Comparison of ENCODE assay signal across 1 cellular context in the genomic region with DNA sequence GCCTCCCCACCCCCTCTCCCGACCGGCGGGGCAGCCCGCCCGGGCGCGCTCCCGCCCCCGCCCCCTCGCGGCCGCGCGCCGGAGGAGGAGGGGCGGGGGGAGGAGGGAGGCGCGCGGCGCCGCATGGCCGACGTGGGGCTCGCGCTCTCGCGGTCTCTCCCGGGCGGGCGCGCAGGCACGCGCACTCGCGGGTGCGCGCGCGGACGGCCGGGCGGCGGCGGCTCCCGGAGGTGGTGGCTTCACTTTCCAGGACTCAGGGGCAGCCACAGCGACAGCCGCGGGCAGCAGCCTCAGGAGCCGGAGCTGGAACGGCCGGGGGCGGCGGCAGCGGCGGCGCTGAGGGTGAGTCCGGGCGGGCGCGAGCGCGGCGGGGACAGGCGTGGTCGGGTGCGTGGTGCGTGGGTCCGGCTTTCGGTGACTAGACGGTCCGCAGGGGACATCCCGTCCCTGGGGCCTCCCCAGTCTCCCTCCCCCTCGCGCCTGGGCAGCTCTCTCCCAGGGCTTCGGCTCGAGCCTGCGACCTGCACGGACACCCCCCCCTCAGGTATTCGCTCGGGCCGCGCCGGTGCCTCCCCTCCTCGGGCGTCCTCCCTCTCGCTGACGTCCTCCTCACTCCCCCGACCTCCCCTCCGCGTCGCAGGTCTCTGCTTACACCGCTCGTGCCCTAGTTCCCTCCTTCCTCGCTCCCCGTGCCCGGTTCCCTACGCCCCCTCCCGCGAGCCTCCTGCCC.
TF ChIP-seq lines count a peak whose summit lies in the region.

UBE2E2 (plus strand) TSS at position 407 of the 730 bp plus-strand sequence.

TF ChIP-seq in GM12878, 131 proteins besides CTCF, POLR2A, EP300 and RAD21 (continued from another document and continues in another):
- TF ChIP-seq, protein P1, sequence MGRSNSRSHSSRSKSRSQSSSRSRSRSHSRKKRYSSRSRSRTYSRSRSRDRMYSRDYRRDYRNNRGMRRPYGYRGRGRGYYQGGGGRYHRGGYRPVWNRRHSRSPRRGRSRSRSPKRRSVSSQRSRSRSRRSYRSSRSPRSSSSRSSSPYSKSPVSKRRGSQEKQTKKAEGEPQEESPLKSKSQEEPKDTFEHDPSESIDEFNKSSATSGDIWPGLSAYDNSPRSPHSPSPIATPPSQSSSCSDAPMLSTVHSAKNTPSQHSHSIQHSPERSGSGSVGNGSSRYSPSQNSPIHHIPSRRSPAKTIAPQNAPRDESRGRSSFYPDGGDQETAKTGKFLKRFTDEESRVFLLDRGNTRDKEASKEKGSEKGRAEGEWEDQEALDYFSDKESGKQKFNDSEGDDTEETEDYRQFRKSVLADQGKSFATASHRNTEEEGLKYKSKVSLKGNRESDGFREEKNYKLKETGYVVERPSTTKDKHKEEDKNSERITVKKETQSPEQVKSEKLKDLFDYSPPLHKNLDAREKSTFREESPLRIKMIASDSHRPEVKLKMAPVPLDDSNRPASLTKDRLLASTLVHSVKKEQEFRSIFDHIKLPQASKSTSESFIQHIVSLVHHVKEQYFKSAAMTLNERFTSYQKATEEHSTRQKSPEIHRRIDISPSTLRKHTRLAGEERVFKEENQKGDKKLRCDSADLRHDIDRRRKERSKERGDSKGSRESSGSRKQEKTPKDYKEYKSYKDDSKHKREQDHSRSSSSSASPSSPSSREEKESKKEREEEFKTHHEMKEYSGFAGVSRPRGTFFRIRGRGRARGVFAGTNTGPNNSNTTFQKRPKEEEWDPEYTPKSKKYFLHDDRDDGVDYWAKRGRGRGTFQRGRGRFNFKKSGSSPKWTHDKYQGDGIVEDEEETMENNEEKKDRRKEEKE (IDR thresholded peaks at IDR 0.05): no peak
- TF ChIP-seq ZBED1 (IDR thresholded peaks at IDR 0.05; ENCODE audit: borderline replicate concordance): no peak
- no peak for TF ChIP-seq SMAD1 (IDR thresholded peaks at IDR 0.05; ENCODE audit: low read depth, partially characterized antibody)
- TF ChIP-seq BACH1 (IDR thresholded peaks at IDR 0.05; ENCODE audit: borderline replicate concordance): peak; percentile 94
- peak; percentile 4 to 60; a peak in 2 of 4 replicates for TF ChIP-seq BHLHE40 (IDR thresholded peaks at IDR 0.05; ENCODE audit: borderline replicate concordance in 1 of 2, low read depth in 2 of 2, low read length in 1 of 2)
- TF ChIP-seq ZBTB33 (IDR thresholded peaks at IDR 0.05): no peak
- TF ChIP-seq PAX5 (IDR thresholded peaks at IDR 0.05; ENCODE audit: borderline replicate concordance, low read depth, low read length): no peak
- no peak for TF ChIP-seq KAT2A (conservative IDR thresholded peaks at IDR 0.05; ENCODE audit: control insufficient read depth, low read depth, low read length)
- TF ChIP-seq HDAC2 (IDR thresholded peaks at IDR 0.05): no peak
- TF ChIP-seq MXI1 (IDR thresholded peaks at IDR 0.05; ENCODE audit: low read depth, low read length): no peak; the same call in 1 of the 2 replicates
- no peak for TF ChIP-seq PAX8 (IDR thresholded peaks at IDR 0.05)
- no peak for TF ChIP-seq KDM1A (IDR thresholded peaks at IDR 0.05; ENCODE audit: borderline replicate concordance)
- TF ChIP-seq SUPT20H (IDR thresholded peaks at IDR 0.05; ENCODE audit: borderline replicate concordance, control insufficient read depth, low read depth, low read length): no peak
- no peak; the same call in 2 of the 3 replicates for TF ChIP-seq POU2F2 (IDR thresholded peaks at IDR 0.05; ENCODE audit: borderline replicate concordance, low read depth, low read length)
- TF ChIP-seq, protein P2, sequence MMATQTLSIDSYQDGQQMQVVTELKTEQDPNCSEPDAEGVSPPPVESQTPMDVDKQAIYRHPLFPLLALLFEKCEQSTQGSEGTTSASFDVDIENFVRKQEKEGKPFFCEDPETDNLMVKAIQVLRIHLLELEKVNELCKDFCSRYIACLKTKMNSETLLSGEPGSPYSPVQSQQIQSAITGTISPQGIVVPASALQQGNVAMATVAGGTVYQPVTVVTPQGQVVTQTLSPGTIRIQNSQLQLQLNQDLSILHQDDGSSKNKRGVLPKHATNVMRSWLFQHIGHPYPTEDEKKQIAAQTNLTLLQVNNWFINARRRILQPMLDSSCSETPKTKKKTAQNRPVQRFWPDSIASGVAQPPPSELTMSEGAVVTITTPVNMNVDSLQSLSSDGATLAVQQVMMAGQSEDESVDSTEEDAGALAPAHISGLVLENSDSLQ (IDR thresholded peaks at IDR 0.05): no peak
- no peak for TF ChIP-seq IRF4 (IDR thresholded peaks at IDR 0.05; ENCODE audit: low read depth, low read length)
- TF ChIP-seq SIX5 (IDR thresholded peaks at IDR 0.05; ENCODE audit: low read depth, low read length, severe bottlenecking): no peak
- no peak for TF ChIP-seq FOS (IDR thresholded peaks at IDR 0.05; ENCODE audit: borderline replicate concordance, extremely low read depth, insufficient read length)
- TF ChIP-seq CREM (IDR thresholded peaks at IDR 0.05; ENCODE audit: low read depth): peak; percentile 5; the same call in 1 of the 2 replicates
- TF ChIP-seq MEF2A (IDR thresholded peaks at IDR 0.05; ENCODE audit: insufficient read depth, low read depth, low read length): no peak
- TF ChIP-seq SP1 (IDR thresholded peaks at IDR 0.05; ENCODE audit: low read depth, low read length): no peak
- no peak for TF ChIP-seq ZZZ3 (IDR thresholded peaks at IDR 0.05; ENCODE audit: control insufficient read depth, insufficient read length, low read depth)
- peak; percentile 79 for TF ChIP-seq DPF2 (IDR thresholded peaks at IDR 0.05)
- no peak for TF ChIP-seq KLF5 (IDR thresholded peaks at IDR 0.05; ENCODE audit: partially characterized antibody)
- no peak for TF ChIP-seq CBFB (IDR thresholded peaks at IDR 0.05; ENCODE audit: low read depth)
- TF ChIP-seq NKRF (conservative IDR thresholded peaks at IDR 0.05): peak; percentile 70
- no peak; the same call in 1 of the 2 replicates for TF ChIP-seq MTA2 (IDR thresholded peaks at IDR 0.05; ENCODE audit: low read depth)
- no peak for TF ChIP-seq NFYA (IDR thresholded peaks at IDR 0.05; ENCODE audit: borderline replicate concordance, low read depth, low read length)
- TF ChIP-seq SMC3 (IDR thresholded peaks at IDR 0.05; ENCODE audit: borderline replicate concordance, low read length): no peak
- TF ChIP-seq, protein P3, sequence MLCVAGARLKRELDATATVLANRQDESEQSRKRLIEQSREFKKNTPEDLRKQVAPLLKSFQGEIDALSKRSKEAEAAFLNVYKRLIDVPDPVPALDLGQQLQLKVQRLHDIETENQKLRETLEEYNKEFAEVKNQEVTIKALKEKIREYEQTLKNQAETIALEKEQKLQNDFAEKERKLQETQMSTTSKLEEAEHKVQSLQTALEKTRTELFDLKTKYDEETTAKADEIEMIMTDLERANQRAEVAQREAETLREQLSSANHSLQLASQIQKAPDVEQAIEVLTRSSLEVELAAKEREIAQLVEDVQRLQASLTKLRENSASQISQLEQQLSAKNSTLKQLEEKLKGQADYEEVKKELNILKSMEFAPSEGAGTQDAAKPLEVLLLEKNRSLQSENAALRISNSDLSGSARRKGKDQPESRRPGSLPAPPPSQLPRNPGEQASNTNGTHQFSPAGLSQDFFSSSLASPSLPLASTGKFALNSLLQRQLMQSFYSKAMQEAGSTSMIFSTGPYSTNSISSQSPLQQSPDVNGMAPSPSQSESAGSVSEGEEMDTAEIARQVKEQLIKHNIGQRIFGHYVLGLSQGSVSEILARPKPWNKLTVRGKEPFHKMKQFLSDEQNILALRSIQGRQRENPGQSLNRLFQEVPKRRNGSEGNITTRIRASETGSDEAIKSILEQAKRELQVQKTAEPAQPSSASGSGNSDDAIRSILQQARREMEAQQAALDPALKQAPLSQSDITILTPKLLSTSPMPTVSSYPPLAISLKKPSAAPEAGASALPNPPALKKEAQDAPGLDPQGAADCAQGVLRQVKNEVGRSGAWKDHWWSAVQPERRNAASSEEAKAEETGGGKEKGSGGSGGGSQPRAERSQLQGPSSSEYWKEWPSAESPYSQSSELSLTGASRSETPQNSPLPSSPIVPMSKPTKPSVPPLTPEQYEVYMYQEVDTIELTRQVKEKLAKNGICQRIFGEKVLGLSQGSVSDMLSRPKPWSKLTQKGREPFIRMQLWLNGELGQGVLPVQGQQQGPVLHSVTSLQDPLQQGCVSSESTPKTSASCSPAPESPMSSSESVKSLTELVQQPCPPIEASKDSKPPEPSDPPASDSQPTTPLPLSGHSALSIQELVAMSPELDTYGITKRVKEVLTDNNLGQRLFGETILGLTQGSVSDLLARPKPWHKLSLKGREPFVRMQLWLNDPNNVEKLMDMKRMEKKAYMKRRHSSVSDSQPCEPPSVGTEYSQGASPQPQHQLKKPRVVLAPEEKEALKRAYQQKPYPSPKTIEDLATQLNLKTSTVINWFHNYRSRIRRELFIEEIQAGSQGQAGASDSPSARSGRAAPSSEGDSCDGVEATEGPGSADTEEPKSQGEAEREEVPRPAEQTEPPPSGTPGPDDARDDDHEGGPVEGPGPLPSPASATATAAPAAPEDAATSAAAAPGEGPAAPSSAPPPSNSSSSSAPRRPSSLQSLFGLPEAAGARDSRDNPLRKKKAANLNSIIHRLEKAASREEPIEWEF (IDR thresholded peaks at IDR 0.05; ENCODE audit: insufficient replicate concordance, low read depth, low read length): no peak
- TF ChIP-seq RBBP5 (conservative IDR thresholded peaks at IDR 0.05): no peak
- TF ChIP-seq, protein P4, sequence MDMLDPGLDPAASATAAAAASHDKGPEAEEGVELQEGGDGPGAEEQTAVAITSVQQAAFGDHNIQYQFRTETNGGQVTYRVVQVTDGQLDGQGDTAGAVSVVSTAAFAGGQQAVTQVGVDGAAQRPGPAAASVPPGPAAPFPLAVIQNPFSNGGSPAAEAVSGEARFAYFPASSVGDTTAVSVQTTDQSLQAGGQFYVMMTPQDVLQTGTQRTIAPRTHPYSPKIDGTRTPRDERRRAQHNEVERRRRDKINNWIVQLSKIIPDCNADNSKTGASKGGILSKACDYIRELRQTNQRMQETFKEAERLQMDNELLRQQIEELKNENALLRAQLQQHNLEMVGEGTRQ (IDR thresholded peaks at IDR 0.05; ENCODE audit: borderline replicate concordance, low read depth, low read length): no peak
- no peak for TF ChIP-seq IKZF2 (IDR thresholded peaks at IDR 0.05)
- TF ChIP-seq TCF12 (IDR thresholded peaks at IDR 0.05; ENCODE audit: low read depth, low read length): no peak
- TF ChIP-seq HDAC6 (IDR thresholded peaks at IDR 0.05; ENCODE audit: unreplicated experiment): no peak
- no peak for TF ChIP-seq WRNIP1 (IDR thresholded peaks at IDR 0.05; ENCODE audit: borderline replicate concordance, low read depth, low read length)
- no peak for TF ChIP-seq NR2C2 (IDR thresholded peaks at IDR 0.05; ENCODE audit: borderline replicate concordance, control insufficient read depth, insufficient read length, low read depth)
- peak; percentile 89 for TF ChIP-seq HDGF (IDR thresholded peaks at IDR 0.05)
- TF ChIP-seq, protein P5, sequence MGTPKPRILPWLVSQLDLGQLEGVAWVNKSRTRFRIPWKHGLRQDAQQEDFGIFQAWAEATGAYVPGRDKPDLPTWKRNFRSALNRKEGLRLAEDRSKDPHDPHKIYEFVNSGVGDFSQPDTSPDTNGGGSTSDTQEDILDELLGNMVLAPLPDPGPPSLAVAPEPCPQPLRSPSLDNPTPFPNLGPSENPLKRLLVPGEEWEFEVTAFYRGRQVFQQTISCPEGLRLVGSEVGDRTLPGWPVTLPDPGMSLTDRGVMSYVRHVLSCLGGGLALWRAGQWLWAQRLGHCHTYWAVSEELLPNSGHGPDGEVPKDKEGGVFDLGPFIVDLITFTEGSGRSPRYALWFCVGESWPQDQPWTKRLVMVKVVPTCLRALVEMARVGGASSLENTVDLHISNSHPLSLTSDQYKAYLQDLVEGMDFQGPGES (IDR thresholded peaks at IDR 0.05): no peak
- TF ChIP-seq RELB (IDR thresholded peaks at IDR 0.05; ENCODE audit: low read depth): no peak
- TF ChIP-seq EED (IDR thresholded peaks at IDR 0.05; ENCODE audit: low read depth): peak; percentile 44; the same call in 1 of the 2 replicates
- no peak for TF ChIP-seq TBL1XR1 (IDR thresholded peaks at IDR 0.05; ENCODE audit: low read depth, low read length)
- peak; percentile 65 for TF ChIP-seq MEF2B (IDR thresholded peaks at IDR 0.05; ENCODE audit: partially characterized antibody, poor library complexity, severe bottlenecking)
- no peak for TF ChIP-seq PML (IDR thresholded peaks at IDR 0.05; ENCODE audit: low read length)
- no peak for TF ChIP-seq EZH2 (IDR thresholded peaks at IDR 0.05; ENCODE audit: borderline replicate concordance, control insufficient read depth, low read depth, low read length)
- TF ChIP-seq GATAD2B (conservative IDR thresholded peaks at IDR 0.05; ENCODE audit: low read depth): peak; percentile 95
- no peak for TF ChIP-seq CHD4 (IDR thresholded peaks at IDR 0.05)
